In the genomic region with DNA sequence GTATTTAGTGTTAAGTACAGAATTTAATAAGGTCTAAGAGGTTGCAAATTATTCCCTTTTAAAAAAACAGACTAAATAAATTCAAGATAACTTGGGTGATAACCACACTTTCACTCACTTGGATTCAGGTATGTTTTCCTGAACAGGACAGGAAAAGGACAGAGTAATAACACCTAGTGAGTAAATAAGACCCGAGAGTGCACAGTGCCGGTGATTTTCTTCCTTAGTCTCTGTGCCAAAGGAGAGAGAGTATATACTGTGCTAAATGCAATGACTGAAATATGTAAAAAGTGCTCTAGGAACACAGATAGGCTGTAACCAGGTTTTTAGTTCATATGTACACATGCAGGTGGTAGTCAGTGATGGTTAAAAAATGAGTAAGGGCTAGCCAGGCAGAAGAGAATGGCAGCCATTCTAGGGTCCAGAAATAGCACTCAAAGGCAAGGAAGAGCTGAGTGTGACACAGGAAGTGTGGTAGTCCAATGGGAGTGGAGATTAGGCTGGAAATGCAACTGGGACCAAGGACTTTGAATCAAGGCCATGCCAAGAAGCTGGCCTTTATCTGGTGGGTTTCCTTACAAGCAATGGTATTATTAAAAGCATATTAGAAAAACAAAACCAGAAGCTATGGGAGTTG, we compare ENCODE assay signal across 21 cellular contexts. TPM values are rescaled to one million over a fixed set of nuclear protein-coding genes. Genes with fewer than 3 reads are reported as not detected.
DNase-seq lines count a peak whose midpoint lies in the region; ATAC-seq, FAIRE-seq and TF ChIP-seq lines count a peak whose summit lies in the region.
"Had no signal": no experiment of that assay in that cellular context is flagged by ENCODE, and none has a peak within 500 bp of the region (broad histone marks: within the 10 kb centered on the region; RNA-seq: fewer than 3 reads in every experiment).

No MANE protein-coding gene starts in this region.

- H3K4me3 ChIP-seq in GM23338 = no peak overlapping the region
- no peak overlapping the region for H3K4me3 ChIP-seq in fibroblast of lung (replicated peaks in 1 of 4; ENCODE audit: control extremely low read depth in 1 of 4, insufficient read depth in 1 of 4, low read depth in 3 of 4, low read length in 4 of 4)
- H3K4me3 ChIP-seq in pancreas = no peak overlapping the region
- H3K4me3 ChIP-seq: esophagus muscularis mucosa, testis had no signal

- H3K27me3 ChIP-seq in CD4-positive, alpha-beta T cell (ENCODE audit: control insufficient read depth, insufficient read depth, low read length) = no peaks in the 10 kb centered on the region
- no peaks in the 10 kb centered on the region for H3K27me3 ChIP-seq in GM23338 (ENCODE audit: insufficient read depth)
- no peaks in the 10 kb centered on the region for H3K27me3 ChIP-seq in fibroblast of lung (ENCODE audit: control insufficient read depth, insufficient read depth, low read length)
- no peaks in the 10 kb centered on the region for H3K27me3 ChIP-seq in pancreas
- H3K27me3 ChIP-seq: esophagus muscularis mucosa, testis had no signal

- H3K27ac Mint-ChIP-seq in CD4-positive, alpha-beta T cell = peak overlapping the region; percentile 80
- no peak overlapping the region for H3K27ac Mint-ChIP-seq in GM23338
- H3K27ac Mint-ChIP-seq: activated CD4-positive, alpha-beta memory T cell treated with anti-CD3 and anti-CD28 coated beads for 36 hours; dendritic cell treated with granulocyte-macrophage colony-stimulating factor and Interleukin-4, amounts not matched to agents 40 ng/mL and 50 ng/mL, for 4 days; IgD-negative memory B cell; memory B cell had no signal

- H3K27me3 Mint-ChIP-seq in CD4-positive, alpha-beta T cell = no peaks in the 10 kb centered on the region
- peaks cover 5% of the 10 kb centered on the region for H3K27me3 Mint-ChIP-seq in GM23338 (ENCODE audit: insufficient read depth, low read depth, poor library complexity)
- H3K27me3 Mint-ChIP-seq: activated CD4-positive, alpha-beta memory T cell treated with anti-CD3 and anti-CD28 coated beads for 36 hours; dendritic cell treated with granulocyte-macrophage colony-stimulating factor and Interleukin-4, amounts not matched to agents 40 ng/mL and 50 ng/mL, for 4 days; IgD-negative memory B cell; memory B cell had no signal

- no peaks in the 10 kb centered on the region for H4K20me1 ChIP-seq in GM23338 (replicated peaks; ENCODE audit: insufficient read depth)
- no peaks in the 10 kb centered on the region for H4K20me1 ChIP-seq in fibroblast of lung (ENCODE audit: control insufficient read depth, extremely low read depth, insufficient read depth, low read length)

- intact Hi-C loops in CD4-positive, alpha-beta T cell (cut with DNase I, micrococcal nuclease) = loop anchor here in 1 of 2 experiments (5.0 kb wide), 1 partner anchor 56 kb away; a partner anchor contains a TSS
- intact Hi-C loops in pancreas (cut with DNase I) = no loop called here

- H3K27ac ChIP-seq in CD4-positive, alpha-beta T cell (ENCODE audit: low read depth, low read length) = no peak overlapping the region
- H3K27ac ChIP-seq in GM23338 (ENCODE audit: low read depth) (no peak overlapping the region), fibroblast of lung (ENCODE audit: insufficient read depth, low read length) (peak overlapping the region; percentile 46), pancreas (no peak overlapping the region)
- H3K27ac ChIP-seq: C4-2B had no signal

- peaks cover 4% of the 10 kb centered on the region for H3K36me3 Mint-ChIP-seq in CD4-positive, alpha-beta T cell (ENCODE audit: low read depth)
- no peaks in the 10 kb centered on the region; the same call in 2 of the 3 replicates for H3K36me3 Mint-ChIP-seq in GM23338 (ENCODE audit: low read depth)
- H3K36me3 Mint-ChIP-seq: activated CD4-positive, alpha-beta memory T cell treated with anti-CD3 and anti-CD28 coated beads for 36 hours had no signal

- H3K4me1 ChIP-seq in GM23338 (ENCODE audit: insufficient read depth) (peaks cover 24% of the 10 kb centered on the region), fibroblast of lung (ENCODE audit: control insufficient read depth, extremely low read depth, insufficient read depth, low read length) (peaks cover 10% of the 10 kb centered on the region), pancreas (peaks cover 0 to 22% (median 18%) of the 10 kb centered on the region in 3 donors)

- H3K4me2 ChIP-seq in GM23338 (peak overlapping the region; percentile 18; the same call in 1 of the 2 replicates), fibroblast of lung (ENCODE audit: extremely low read depth, insufficient read depth, low read length) (no peak overlapping the region)

- H2AFZ ChIP-seq in GM23338 (no peak overlapping the region), fibroblast of lung (ENCODE audit: low read length) (no peak overlapping the region)

- CTCF ChIA-PET in CD4-positive, alpha-beta T cell (lab: Charles Lee) = no interaction called here

- H3K36me3 ChIP-seq in GM23338 (ENCODE audit: insufficient read depth) (no peaks in the 10 kb centered on the region), fibroblast of lung (ENCODE audit: control insufficient read depth, insufficient read depth, low read length) (no peaks in the 10 kb centered on the region), pancreas (no peaks in the 10 kb centered on the region)
- H3K36me3 ChIP-seq: esophagus muscularis mucosa had no signal

- no peak for TF ChIP-seq CTCF in CD4-positive, alpha-beta T cell (IDR thresholded peaks at IDR 0.05)
- no peak for TF ChIP-seq CTCF in GM23338 (conservative IDR thresholded peaks at IDR 0.05; ENCODE audit: low read depth in 2 of 2)
- no peak for TF ChIP-seq CTCF in fibroblast of lung (conservative IDR thresholded peaks at IDR 0.05 in 1 of 2, IDR thresholded peaks at IDR 0.05 in 1 of 2; ENCODE audit: low read depth in 1 of 2, low read length in 2 of 2)
- TF ChIP-seq CTCF in pancreas (IDR thresholded peaks at IDR 0.05) = no peak

- H3K9ac ChIP-seq in fibroblast of lung (ENCODE audit: insufficient read depth, low read length) = no peak overlapping the region

- POLR2A ChIA-PET in CD4-positive, alpha-beta T cell (lab: Charles Lee) = interaction anchor here (1.0 to 3.9 kb wide), 2 partner anchors 59 to 514 kb away, joined by 3 to 50 read pairs; a partner anchor contains a TSS

- no peaks in the 10 kb centered on the region for H3K9me2 ChIP-seq in GM23338 (ENCODE audit: insufficient read depth)

- H3K79me2 ChIP-seq in GM23338 (replicated peaks; ENCODE audit: insufficient read depth) = no peaks in the 10 kb centered on the region
- H3K79me2 ChIP-seq in fibroblast of lung (ENCODE audit: control insufficient read depth, insufficient read depth, low read length) = peaks cover 56% of the 10 kb centered on the region

- H3K9me3 ChIP-seq in CD4-positive, alpha-beta T cell (ENCODE audit: control insufficient read depth, low read length) = no peaks in the 10 kb centered on the region
- H3K9me3 ChIP-seq in fibroblast of lung (ENCODE audit: control insufficient read depth, insufficient read depth, low read depth, low read length) (no peaks in the 10 kb centered on the region), pancreas (no peaks in the 10 kb centered on the region)
- H3K9me3 ChIP-seq: esophagus muscularis mucosa, testis had no signal

- no peak for DNase-seq in CD4-positive, alpha-beta T cell
- no peak for DNase-seq in GM23338 (ENCODE audit: low spot score)
- no peak for DNase-seq in fibroblast of lung (ENCODE audit: low read depth in 2 of 2)
- DNase-seq in pancreas = no peak
- no peak for DNase-seq in NCI-H2196 (lab: John Stamatoyannopoulos, UW; ENCODE audit: unreplicated experiment)
- DNase-seq in AG08396 (ENCODE audit: low spot score) = no peak
- DNase-seq: activated CD4-positive, alpha-beta memory T cell treated with anti-CD3 and anti-CD28 coated beads for 36 hours; EL; head of caudate nucleus; MV-4-11; NCI-H2081 treated with DMSO at 0.1 percent for 48 hours; NCI-H774; stimulated activated CD4-positive, alpha-beta T cell treated with anti-CD3 and anti-CD28 coated beads, Interleukin-2, amount 100 ng/mL, for 48 hours; testis had no signal

- no peak for ATAC-seq in CD4-positive, alpha-beta T cell (ENCODE audit: poor library complexity)
- ATAC-seq in GM23338 (no peak), pancreas (peak in 3 of 4 donors; percentile 16 to 38 (median 38)), GM21723 (IDR thresholded peaks at IDR 0.05; ENCODE audit: unreplicated experiment) (no peak)
- ATAC-seq: Panc1 had no signal

- WGBS in pancreas, 2 donors = 17 to 24% methylated on average over 2 of the region's 2 CpGs

- H3K9me3 Mint-ChIP-seq in CD4-positive, alpha-beta T cell = no peaks in the 10 kb centered on the region
- H3K9me3 Mint-ChIP-seq in GM23338 = no peaks in the 10 kb centered on the region
- H3K9me3 Mint-ChIP-seq: activated CD4-positive, alpha-beta memory T cell treated with anti-CD3 and anti-CD28 coated beads for 36 hours; dendritic cell treated with granulocyte-macrophage colony-stimulating factor and Interleukin-4, amounts not matched to agents 40 ng/mL and 50 ng/mL, for 4 days; IgD-negative memory B cell had no signal

- H3K4me1 Mint-ChIP-seq in CD4-positive, alpha-beta T cell (ENCODE audit: low read depth) = peaks cover 49% of the 10 kb centered on the region
- H3K4me1 Mint-ChIP-seq in GM23338 = peaks cover 52% of the 10 kb centered on the region

- H3F3A ChIP-seq in GM23338 (replicated peaks; ENCODE audit: low read depth) = no peaks in the 10 kb centered on the region

- no peak for FAIRE-seq in pancreas (lab: Jason Lieb, UNC)

- H3K4me3 Mint-ChIP-seq in CD4-positive, alpha-beta T cell = no peak overlapping the region
- H3K4me3 Mint-ChIP-seq in GM23338 = no peak overlapping the region
- H3K4me3 Mint-ChIP-seq: activated CD4-positive, alpha-beta memory T cell treated with anti-CD3 and anti-CD28 coated beads for 36 hours; dendritic cell treated with granulocyte-macrophage colony-stimulating factor and Interleukin-4, amounts not matched to agents 40 ng/mL and 50 ng/mL, for 4 days; IgD-negative memory B cell; memory B cell had no signal

TF ChIP-seq in GM23338, 12 proteins besides CTCF, POLR2A, EP300 and RAD21:
- TF ChIP-seq EZH2phosphoT487 (IDR thresholded peaks at IDR 0.05; ENCODE audit: unreplicated experiment) (no peak), CREB1 (CRISPR knock-in tag; IDR thresholded peaks at IDR 0.05; ENCODE audit: low read depth) (no peak)

RNA-seq across cellular contexts. Expression of a gene that starts 58.1 kb away (rescaled TPM):
- total RNA-seq in CD4-positive, alpha-beta T cell = 10 to 100 TPM; 41.6 to 50.1 TPM
- 8.9 and 9.0 TPM in 2 replicates for total RNA-seq in GM23338 (2014; rRNA removed; shearing (Covaris generic))
- 2.3 and 3.0 TPM in 2 replicates for polyA plus RNA-seq in GM23338 (2016; fragmentation: Nextera tagmentation; extraction: Ambion mirVana)
- 24.8 and 25.4 TPM in 2 replicates for total RNA-seq in fibroblast of lung
- polyA plus RNA-seq in fibroblast of lung = 12.9 and 17.8 TPM in 2 replicates
- 9.1 and 13.5 TPM in 2 replicates for polyA plus RNA-seq in fibroblast of lung (2012)
- 6.8 and 9.8 TPM in 2 replicates for polyA minus RNA-seq in fibroblast of lung (ENCODE audit: low replicate concordance)
- 10 to 100 TPM; 23.4 to 33.5 (median 25.1) TPM for total RNA-seq in pancreas
- 1 to 10 TPM; 3.7 to 4.2 TPM for polyA plus RNA-seq in pancreas

Comparison
In these comparisons a context has a peak if more than half of its experiments do, and no peak if none do; other contexts are left out.
1. ATAC-seq: peak in pancreas (3 of 4); none in CD4-positive, alpha-beta T cell (single experiment), GM23338 (single experiment) and GM21723 (single experiment).